ENCODE assay signal across 15 cellular contexts in the genomic region with DNA sequence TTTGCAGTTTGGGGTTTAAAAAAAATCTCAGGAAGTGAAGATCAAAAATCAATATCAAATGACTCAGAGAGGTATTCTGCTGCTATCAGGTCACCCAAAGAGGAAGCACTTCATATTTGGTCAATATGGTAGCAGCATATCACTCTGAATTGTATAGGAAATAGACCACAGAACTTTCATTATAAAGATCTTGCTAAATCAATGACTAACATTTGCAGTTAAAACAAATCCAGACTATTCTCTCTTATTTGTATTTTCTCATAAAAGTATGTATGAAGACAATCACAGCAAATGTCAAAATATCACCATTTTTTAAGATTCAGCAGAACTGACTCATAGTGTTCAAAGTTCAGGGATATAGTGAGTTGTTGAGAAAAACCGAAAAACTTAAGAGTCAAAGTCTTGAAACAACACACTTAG.
DNase-seq lines count a peak whose midpoint lies in the region; ATAC-seq and TF ChIP-seq lines count a peak whose summit lies in the region.
"Had no signal": no experiment of that assay in that cellular context is flagged by ENCODE, and none has a peak within 500 bp of the region (broad histone marks: within the 10 kb centered on the region; RNA-seq: fewer than 3 reads in every experiment).

No MANE protein-coding gene starts in this region.

- H3K4me1 ChIP-seq in CD4-positive, alpha-beta memory T cell (ENCODE audit: insufficient read depth, low read length), result peaks cover 30% of the 10 kb centered on the region
- H3K4me1 ChIP-seq in right cardiac atrium (ENCODE audit: control insufficient read depth, insufficient read depth, low read length), result no peaks in the 10 kb centered on the region
- H3K4me1 ChIP-seq: HAP-1, right lobe of liver had no signal

- H3K27me3 ChIP-seq in CD4-positive, alpha-beta memory T cell (ENCODE audit: insufficient read depth, low read length), result no peaks in the 10 kb centered on the region
- H3K27me3 ChIP-seq in right cardiac atrium (ENCODE audit: control insufficient read depth, insufficient read depth), result no peaks in the 10 kb centered on the region
- H3K27me3 ChIP-seq: right lobe of liver had no signal

- peak in 4 of 5 donors; percentile 13 to 25 (median 20) for DNase-seq in CD4-positive, alpha-beta memory T cell
- DNase-seq in T-cell (no peak), foreskin fibroblast (peak; percentile 38 to 52), GF-D8 (lab: John Stamatoyannopoulos, UW) (no peak), right cardiac atrium (no peak)
- DNase-seq in stimulated activated CD4-positive, alpha-beta T cell treated with anti-CD3 and anti-CD28 coated beads, Interleukin-1b, Interleukin-23, amount 100 ng/mL, for 48 hours, result no peak
- DNase-seq: effector memory CD4-positive, alpha-beta T cell; left colon; NCI-H1092; right lobe of liver; SHP77 had no signal

- H3K27ac Mint-ChIP-seq in CD4-positive, alpha-beta memory T cell, result peak overlapping the region; percentile 1 to 88 (median 76)
- H3K27ac Mint-ChIP-seq in T-cell, result peak overlapping the region; percentile 75 to 79
- H3K27ac Mint-ChIP-seq: brain, nephron had no signal

- TF ChIP-seq CTCF in foreskin fibroblast (IDR thresholded peaks at IDR 0.05; ENCODE audit: low read depth, low read length), result no peak

- ATAC-seq in GM18520 (IDR thresholded peaks at IDR 0.05; ENCODE audit: unreplicated experiment), result peak; percentile 47
- peak; percentile 31 to 74 (median 60) for ATAC-seq in T-cell (replicated peaks in 1 of 4)
- ATAC-seq in right cardiac atrium, result no peak
- ATAC-seq: left colon had no signal

- H3K9me3 ChIP-seq in CD4-positive, alpha-beta memory T cell (ENCODE audit: control insufficient read depth in 1 of 2, low read length in 2 of 2), result no peaks in the 10 kb centered on the region
- H3K9me3 ChIP-seq in right cardiac atrium (ENCODE audit: control insufficient read depth, low read length), result no peaks in the 10 kb centered on the region
- H3K9me3 ChIP-seq: HAP-1, right lobe of liver had no signal

- POLR2A ChIA-PET in CD4-positive, alpha-beta memory T cell (lab: Charles Lee; ENCODE audit: partially characterized antibody), result interaction anchor here (0.7 to 0.8 kb wide), 2 partner anchors 196 to 776 kb away, joined by 3 read pairs; no protein-coding TSS in a partner anchor
- POLR2A ChIA-PET in T-cell (lab: Charles Lee), result interaction anchor here in 1 of 2 donors (0.6 kb wide), 1 partner anchor 220 kb away, joined by 3 read pairs; no protein-coding TSS in a partner anchor

- no peaks in the 10 kb centered on the region for H3K36me3 Mint-ChIP-seq in CD4-positive, alpha-beta memory T cell
- no peaks in the 10 kb centered on the region for H3K36me3 Mint-ChIP-seq in T-cell
- H3K36me3 Mint-ChIP-seq: brain had no signal

- H3K36me3 ChIP-seq in CD4-positive, alpha-beta memory T cell (ENCODE audit: insufficient read depth, low read length), result no peaks in the 10 kb centered on the region
- H3K36me3 ChIP-seq: HAP-1, right lobe of liver had no signal

- H3K27me3 Mint-ChIP-seq in CD4-positive, alpha-beta memory T cell, result no peaks in the 10 kb centered on the region
- peaks cover 0 to 3% of the 10 kb centered on the region in 2 donors for H3K27me3 Mint-ChIP-seq in T-cell
- H3K27me3 Mint-ChIP-seq: brain had no signal

- CTCF ChIA-PET in CD4-positive, alpha-beta memory T cell (lab: Charles Lee; ENCODE audit: partially characterized antibody), result no interaction called here
- CTCF ChIA-PET in T-cell (lab: Charles Lee), result interaction anchor here in 1 of 2 donors (0.5 kb wide), 1 partner anchor 693 kb away, joined by 5 read pairs; no protein-coding TSS in a partner anchor

- H3K4me3 Mint-ChIP-seq in CD4-positive, alpha-beta memory T cell, result peak overlapping the region in 7 of 8 donors; percentile 40 to 64 (median 58)
- peak overlapping the region; percentile 4 to 40 (median 10) for H3K4me3 Mint-ChIP-seq in T-cell
- H3K4me3 Mint-ChIP-seq: brain, nephron had no signal

- WGBS in right cardiac atrium, result 88% methylated on average over 1 of the region's 1 CpG

- H3K4me1 Mint-ChIP-seq in CD4-positive, alpha-beta memory T cell, result peaks cover 23 to 41% (median 30%) of the 10 kb centered on the region in 4 donors
- peaks cover 34 to 40% (median 36%) of the 10 kb centered on the region in 3 donors for H3K4me1 Mint-ChIP-seq in T-cell
- H3K4me1 Mint-ChIP-seq: brain, nephron had no signal

- no peak overlapping the region for H3K27ac ChIP-seq in CD4-positive, alpha-beta memory T cell (ENCODE audit: low read depth, low read length)
- H3K27ac ChIP-seq in right cardiac atrium (ENCODE audit: low read length), result no peak overlapping the region
- H3K27ac ChIP-seq: right lobe of liver had no signal

- intact Hi-C loops in CD4-positive, alpha-beta memory T cell (cut with micrococcal nuclease), result loop anchor here (2.0 to 10.0 kb wide), 7 partner anchors 58 to 643 kb away; partner anchors contain the start of genes ELL2, LNPEP and RIOK2
- intact Hi-C loops in right cardiac atrium (cut with DNase I), result no loop called here

- no peak overlapping the region for H3K4me3 ChIP-seq in CD4-positive, alpha-beta memory T cell (ENCODE audit: low read length in 2 of 2)
- H3K4me3 ChIP-seq in foreskin fibroblast (ENCODE audit: low read depth in 1 of 2, low read length in 2 of 2), result no peak overlapping the region
- no peak overlapping the region for H3K4me3 ChIP-seq in right cardiac atrium (ENCODE audit: low read length)
- H3K4me3 ChIP-seq: HAP-1, right lobe of liver had no signal

- H3K9me3 Mint-ChIP-seq in CD4-positive, alpha-beta memory T cell, result peaks cover 0 to 2% (median 0%) of the 10 kb centered on the region in 8 donors
- H3K9me3 Mint-ChIP-seq in T-cell, result no peaks in the 10 kb centered on the region

Comparison
In these comparisons a context has a peak if more than half of its experiments do, and no peak if none do; other contexts are left out.
1. DNase-seq: peak in CD4-positive, alpha-beta memory T cell (4 of 5) and foreskin fibroblast (2 of 2); none in T-cell (0 of 34), GF-D8 (single experiment), stimulated activated CD4-positive, alpha-beta T cell treated with anti-CD3 and anti-CD28 coated beads, Interleukin-1b, Interleukin-23, amount 100 ng/mL, for 48 hours (single experiment) and right cardiac atrium (0 of 3).
2. ATAC-seq: peak in GM18520 (single experiment) and T-cell (4 of 4); none in right cardiac atrium (0 of 2).